In genomic region chr13:101026328-101026727, GRCh38 we compare ENCODE assay signal across 16 cellular contexts.
A peak's percentile ranks its signal among the peaks of the same experiment; 100 is the strongest.
DNase-seq lines count a peak whose midpoint lies in the region; ATAC-seq, FAIRE-seq and TF ChIP-seq lines count a peak whose summit lies in the region.
"Had no signal": no experiment of that assay in that cellular context is flagged by ENCODE, and none has a peak within 500 bp of the region (broad histone marks: within the 10 kb centered on the region; RNA-seq: fewer than 3 reads in every experiment).

No MANE protein-coding gene starts in this region.

- no peaks in the 10 kb centered on the region for H3K36me3 ChIP-seq in liver (ENCODE audit: control insufficient read depth in 4 of 4, insufficient read depth in 3 of 4, low read depth in 1 of 4, low read length in 3 of 4)
- H3K36me3 ChIP-seq in HepG2 (replicated peaks in 1 of 2; ENCODE audit: control insufficient read depth in 1 of 2, insufficient read depth in 2 of 2, low read length in 2 of 2) = no peaks in the 10 kb centered on the region
- no peaks in the 10 kb centered on the region for H3K36me3 ChIP-seq in PC-9 (ENCODE audit: low read depth)
- no peaks in the 10 kb centered on the region for H3K36me3 ChIP-seq in lower lobe of right lung
- H3K36me3 ChIP-seq: BLaER1 had no signal

- H3K27ac Mint-ChIP-seq in activated naive CD8-positive, alpha-beta T cell treated with anti-CD3 and anti-CD28 coated beads, Interleukin-2, amount 50 U/mL, for 24 hours = no peak overlapping the region
- H3K27ac Mint-ChIP-seq: CD8-positive, alpha-beta T cell; H9 had no signal

- POLR2A ChIA-PET in HepG2 (lab: Yijun Ruan, JAX) = no interaction called here
- POLR2A ChIA-PET in PC-9 (lab: Charles Lee; ENCODE audit: unreplicated experiment) = interaction anchor here (0.7 kb wide), 1 partner anchor 65 kb away, joined by 3 read pairs; no protein-coding TSS in a partner anchor
- POLR2A ChIA-PET in RWPE1 (lab: Yijun Ruan, JAX; ENCODE audit: low non-redundant PET) = no interaction called here

- no TSS peak for BruUV-seq in HepG2 (replicated peaks; lab: Mats Ljungman, UMichigan)
- no TSS peak for BruUV-seq in PC-9 (replicated peaks; lab: Mats Ljungman, UMichigan)

- no peaks in the 10 kb centered on the region; the same call in 1 of the 2 replicates for H3K9me2 ChIP-seq in PC-9 (ENCODE audit: insufficient read depth)

- no peak overlapping the region for H3K4me3 ChIP-seq in liver (ENCODE audit: low read depth in 1 of 3, low read length in 3 of 3)
- no peak overlapping the region for H3K4me3 ChIP-seq in HepG2 (replicated peaks in 1 of 3; ENCODE audit: insufficient read depth in 1 of 3, low read depth in 2 of 3, low read length in 3 of 3)
- H3K4me3 ChIP-seq in PC-9 = no peak overlapping the region
- no peak overlapping the region for H3K4me3 ChIP-seq in lower lobe of right lung
- H3K4me3 ChIP-seq: BLaER1 had no signal

- no peak for FAIRE-seq in HepG2 (lab: Jason Lieb, UNC)
- FAIRE-seq: HTR-8/SVneo had no signal

- H3K27ac ChIP-seq in liver (ENCODE audit: low read depth in 1 of 2, low read length in 2 of 2) = peak overlapping the region in 1 of 2 donors; percentile 30
- no peak overlapping the region for H3K27ac ChIP-seq in HepG2 (ENCODE audit: extremely low read length, insufficient read depth, low read length)
- peak overlapping the region; percentile 27 for H3K27ac ChIP-seq in PC-9
- H3K27ac ChIP-seq in RWPE1 = no peak overlapping the region
- no peak overlapping the region for H3K27ac ChIP-seq in lower lobe of right lung
- H3K27ac ChIP-seq: 22Rv1, BLaER1 had no signal

- 27% methylated on average over 6 of the region's 6 CpGs for WGBS in liver
- WGBS in HepG2 (ENCODE audit: low lambda C conversion rate) = 26% methylated on average over 6 of the region's 6 CpGs

- no peak for TF ChIP-seq RAD21 in liver (IDR thresholded peaks at IDR 0.05)
- no peak for TF ChIP-seq RAD21 in HepG2 (CRISPR knock-in tag; IDR thresholded peaks at IDR 0.05)

- H3K4me1 Mint-ChIP-seq in activated naive CD8-positive, alpha-beta T cell treated with anti-CD3 and anti-CD28 coated beads, Interleukin-2, amount 50 U/mL, for 24 hours = no peaks in the 10 kb centered on the region

- no peaks in the 10 kb centered on the region for H4K20me1 ChIP-seq in HepG2 (ENCODE audit: insufficient read depth, low read length)
- H4K20me1 ChIP-seq in PC-9 (ENCODE audit: insufficient read depth) = no peaks in the 10 kb centered on the region
- H4K20me1 ChIP-seq: BLaER1 had no signal

- H3K4me3 Mint-ChIP-seq in activated naive CD8-positive, alpha-beta T cell treated with anti-CD3 and anti-CD28 coated beads, Interleukin-2, amount 50 U/mL, for 24 hours = no peak overlapping the region
- H3K4me3 Mint-ChIP-seq: CD8-positive, alpha-beta T cell; H9 had no signal

- CTCF ChIA-PET in HepG2 (lab: Yijun Ruan, JAX; ENCODE audit: low intra/inter-chr PET ratio, low total read pairs) = no interaction called here
- CTCF ChIA-PET in PC-9 (lab: Charles Lee) = no interaction called here
- CTCF ChIA-PET in RWPE1 (lab: Yijun Ruan, JAX) = interaction anchor here (0.6 kb wide), 1 partner anchor 475 kb away, joined by 3 read pairs; no protein-coding TSS in a partner anchor

- H3K36me3 Mint-ChIP-seq in activated naive CD8-positive, alpha-beta T cell treated with anti-CD3 and anti-CD28 coated beads, Interleukin-2, amount 50 U/mL, for 24 hours (ENCODE audit: low read depth) = no peaks in the 10 kb centered on the region
- H3K36me3 Mint-ChIP-seq: CD8-positive, alpha-beta T cell had no signal

- peaks cover 22% of the 10 kb centered on the region for H3F3A ChIP-seq in PC-9 (ENCODE audit: insufficient read depth, low read depth)

- in situ Hi-C loops in HepG2 (cut with HindIII; ENCODE audit: extremely low pct_ligation_motif_present, low pct_unique_long_range_greater_than_20kb) = no loop called here

- TF ChIP-seq CTCF in liver (IDR thresholded peaks at IDR 0.05; ENCODE audit: low read depth, low read length, missing input control) (no peak), HepG2 (CRISPR knock-in tag; IDR thresholded peaks at IDR 0.05) (no peak), PC-9 (conservative IDR thresholded peaks at IDR 0.05) (no peak), RWPE1 (conservative IDR thresholded peaks at IDR 0.05; ENCODE audit: low read depth) (no peak), lower lobe of right lung (IDR thresholded peaks at IDR 0.05) (no peak)

- H3K79me2 ChIP-seq in HepG2 (ENCODE audit: insufficient read depth, low read length) (no peaks in the 10 kb centered on the region), PC-9 (ENCODE audit: low read depth) (no peaks in the 10 kb centered on the region)

- H3K9ac ChIP-seq in liver (ENCODE audit: low read depth in 1 of 2, low read length in 2 of 2) (no peak overlapping the region), HepG2 (ENCODE audit: insufficient read depth, low read depth, low read length) (no peak overlapping the region)
- H3K9ac ChIP-seq: BLaER1 had no signal

- H3K4me2 ChIP-seq in HepG2 (ENCODE audit: low read depth, low read length) = no peak overlapping the region
- H3K4me2 ChIP-seq in PC-9 = peak overlapping the region; percentile 52
- H3K4me2 ChIP-seq: BLaER1 had no signal

- DNase-seq in HepG2 (ENCODE audit: low spot score) (no peak), PC-9 (peak in 1 of 2 experiments; percentile 76), left lobe of liver (ENCODE audit: low spot score) (peak; percentile 48), RWPE1 (ENCODE audit: low spot score) (no peak), lower lobe of right lung (no peak)
- DNase-seq in activated naive CD8-positive, alpha-beta T cell treated with anti-CD3 and anti-CD28 coated beads, Interleukin-2, amount 50 U/mL, for 24 hours = no peak
- DNase-seq: Calu3; CD8-positive, alpha-beta T cell; DMS79 treated with DMSO at 0.1 percent for 48 hours; GF-D8; GOT3; H9 had no signal

- peaks cover 11% of the 10 kb centered on the region for H3K27me3 Mint-ChIP-seq in activated naive CD8-positive, alpha-beta T cell treated with anti-CD3 and anti-CD28 coated beads, Interleukin-2, amount 50 U/mL, for 24 hours

- H3K9me3 Mint-ChIP-seq in activated naive CD8-positive, alpha-beta T cell treated with anti-CD3 and anti-CD28 coated beads, Interleukin-2, amount 50 U/mL, for 24 hours = no peaks in the 10 kb centered on the region
- H3K9me3 Mint-ChIP-seq: CD8-positive, alpha-beta T cell; H9 had no signal

- TF ChIP-seq EP300 in HepG2 (IDR thresholded peaks at IDR 0.05; ENCODE audit: low read depth in 2 of 2, low read length in 2 of 2) (no peak), HepG2 (CRISPR knock-in tag; IDR thresholded peaks at IDR 0.05; ENCODE audit: borderline replicate concordance) (no peak)

- no peaks in the 10 kb centered on the region for H3K27me3 ChIP-seq in liver (ENCODE audit: control insufficient read depth in 4 of 4, insufficient read depth in 4 of 4, low read length in 3 of 4)
- no peaks in the 10 kb centered on the region for H3K27me3 ChIP-seq in HepG2 (ENCODE audit: control insufficient read depth in 1 of 2, insufficient read depth in 2 of 2, low read length in 2 of 2)
- peaks cover 2% of the 10 kb centered on the region; the same call in 1 of the 2 replicates for H3K27me3 ChIP-seq in PC-9 (ENCODE audit: insufficient read depth, low read depth)
- H3K27me3 ChIP-seq in lower lobe of right lung (ENCODE audit: low read depth) = no peaks in the 10 kb centered on the region
- H3K27me3 ChIP-seq: BLaER1 had no signal

- no peak for ATAC-seq in HepG2
- peak; percentile 73 for ATAC-seq in left lobe of liver
- no peak for ATAC-seq in activated naive CD8-positive, alpha-beta T cell treated with anti-CD3 and anti-CD28 coated beads, Interleukin-2, amount 50 U/mL, for 24 hours
- ATAC-seq in lower lobe of right lung = no peak
- ATAC-seq: CD8-positive, alpha-beta T cell had no signal

- no peak for TF ChIP-seq POLR2A in HepG2 (IDR thresholded peaks at IDR 0.05; ENCODE audit: insufficient read depth in 1 of 2, low read depth in 2 of 2, low read length in 2 of 2)

- peaks cover 2 to 18% (median 9%) of the 10 kb centered on the region in 4 donors for H3K4me1 ChIP-seq in liver (ENCODE audit: control insufficient read depth in 4 of 4, insufficient read depth in 4 of 4, low read length in 3 of 4)
- no peaks in the 10 kb centered on the region; the same call in 1 of the 2 replicates for H3K4me1 ChIP-seq in HepG2 (ENCODE audit: insufficient read depth, low read length)
- peaks cover 30% of the 10 kb centered on the region for H3K4me1 ChIP-seq in PC-9 (replicated peaks; ENCODE audit: insufficient read depth)
- H3K4me1 ChIP-seq in lower lobe of right lung = no peaks in the 10 kb centered on the region
- H3K4me1 ChIP-seq: BLaER1 had no signal

- H3K9me3 ChIP-seq in liver (ENCODE audit: control insufficient read depth in 4 of 4, low read length in 3 of 4) = no peaks in the 10 kb centered on the region
- H3K9me3 ChIP-seq in HepG2 (ENCODE audit: low read length) = no peaks in the 10 kb centered on the region
- no peaks in the 10 kb centered on the region for H3K9me3 ChIP-seq in PC-9 (ENCODE audit: insufficient read depth, low read depth)
- no peaks in the 10 kb centered on the region for H3K9me3 ChIP-seq in lower lobe of right lung
- H3K9me3 ChIP-seq: BLaER1 had no signal

- intact Hi-C loops in HepG2 (cut with micrococcal nuclease; ENCODE audit: unreplicated experiment) = no loop called here
- intact Hi-C loops in PC-9 (cut with micrococcal nuclease; ENCODE audit: unreplicated experiment) = no loop called here
- intact Hi-C loops in lower lobe of right lung (cut with DNase I) = no loop called here

- H2AFZ ChIP-seq in HepG2 (ENCODE audit: low read length) (no peak overlapping the region), PC-9 (peak overlapping the region; percentile 22)

TF ChIP-seq in liver, 16 proteins besides CTCF, POLR2A, EP300 and RAD21 (continues in another document):
- TF ChIP-seq YY1 (IDR thresholded peaks at IDR 0.05) (peak; percentile 72), TAF1 (conservative IDR thresholded peaks at IDR 0.05) (no peak)

TF ChIP-seq in HepG2, 621 proteins besides CTCF, POLR2A, EP300 and RAD21 (continues in another document):
- no peak for TF ChIP-seq ZNF30 (CRISPR knock-in tag; IDR thresholded peaks at IDR 0.05)
- TF ChIP-seq RARG (CRISPR knock-in tag; IDR thresholded peaks at IDR 0.05; ENCODE audit: low read depth) = no peak
- no peak for TF ChIP-seq DDIT3 (CRISPR knock-in tag; IDR thresholded peaks at IDR 0.05)
- TF ChIP-seq, protein P1, sequence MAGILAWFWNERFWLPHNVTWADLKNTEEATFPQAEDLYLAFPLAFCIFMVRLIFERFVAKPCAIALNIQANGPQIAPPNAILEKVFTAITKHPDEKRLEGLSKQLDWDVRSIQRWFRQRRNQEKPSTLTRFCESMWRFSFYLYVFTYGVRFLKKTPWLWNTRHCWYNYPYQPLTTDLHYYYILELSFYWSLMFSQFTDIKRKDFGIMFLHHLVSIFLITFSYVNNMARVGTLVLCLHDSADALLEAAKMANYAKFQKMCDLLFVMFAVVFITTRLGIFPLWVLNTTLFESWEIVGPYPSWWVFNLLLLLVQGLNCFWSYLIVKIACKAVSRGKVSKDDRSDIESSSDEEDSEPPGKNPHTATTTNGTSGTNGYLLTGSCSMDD (CRISPR knock-in tag; IDR thresholded peaks at IDR 0.05) = no peak
- no peak for TF ChIP-seq ZNF230 (CRISPR knock-in tag; IDR thresholded peaks at IDR 0.05)
- TF ChIP-seq ZNF451 (CRISPR knock-in tag; IDR thresholded peaks at IDR 0.05) = no peak
- no peak for TF ChIP-seq NCOA2 (CRISPR knock-in tag; IDR thresholded peaks at IDR 0.05)
